In the genomic region with DNA sequence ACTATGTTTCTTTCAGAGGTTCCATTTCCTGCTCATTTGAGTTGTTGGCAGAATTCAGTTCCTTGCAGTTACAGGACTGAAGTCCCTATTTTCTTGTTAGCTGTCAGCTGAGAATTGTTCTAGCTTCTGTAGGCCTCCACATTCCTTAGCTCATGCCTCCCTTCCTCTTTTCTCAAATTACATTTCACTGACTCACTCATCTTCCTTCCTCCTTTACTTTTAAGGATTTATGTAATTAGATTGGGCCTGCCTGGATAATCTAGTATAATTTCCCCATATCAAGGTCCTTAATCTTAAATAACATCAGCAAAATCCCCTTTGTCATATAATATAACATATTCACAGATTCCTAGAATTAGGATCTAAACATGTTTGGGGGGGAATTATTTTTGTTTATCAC, we compare ENCODE assay signal across 1 cellular context.
TF ChIP-seq lines count a peak whose summit lies in the region.

No MANE protein-coding gene starts in this region.

TF ChIP-seq in SK-N-SH, 30 proteins besides CTCF, POLR2A, EP300 and RAD21 (continued from another document):
- TF ChIP-seq, protein P1, sequence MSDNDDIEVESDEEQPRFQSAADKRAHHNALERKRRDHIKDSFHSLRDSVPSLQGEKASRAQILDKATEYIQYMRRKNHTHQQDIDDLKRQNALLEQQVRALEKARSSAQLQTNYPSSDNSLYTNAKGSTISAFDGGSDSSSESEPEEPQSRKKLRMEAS (IDR thresholded peaks at IDR 0.05; ENCODE audit: low read depth) = no peak
- TF ChIP-seq MXI1 (IDR thresholded peaks at IDR 0.05; ENCODE audit: low read depth, low read length) = no peak
- no peak for TF ChIP-seq ZBTB33 (IDR thresholded peaks at IDR 0.05; ENCODE audit: borderline replicate concordance, low read depth)
- no peak for TF ChIP-seq GABPA (IDR thresholded peaks at IDR 0.05; ENCODE audit: low read depth)
- TF ChIP-seq EZH2phosphoT487 (IDR thresholded peaks at IDR 0.05; ENCODE audit: borderline replicate concordance, low read depth) = no peak
- peak; percentile 54 for TF ChIP-seq PBX3 (IDR thresholded peaks at IDR 0.05)
- peak; percentile 54; the same call in 1 of the 2 replicates for TF ChIP-seq TCF12 (IDR thresholded peaks at IDR 0.05)
- TF ChIP-seq USF1 (IDR thresholded peaks at IDR 0.05; ENCODE audit: borderline replicate concordance, low read depth) = no peak
- no peak for TF ChIP-seq CHD2 (IDR thresholded peaks at IDR 0.05; ENCODE audit: low read length, partially characterized antibody)
